8 cellular contexts compared by ENCODE assay signal in genomic region chr2:27264253-27264752, GRCh38. TPM values are rescaled to one million over a fixed set of nuclear protein-coding genes. Genes with fewer than 3 reads are reported as not detected.
A peak's percentile ranks its signal among the peaks of the same experiment; 100 is the strongest.
DNase-seq lines count a peak whose midpoint lies in the region; TF ChIP-seq lines count a peak whose summit lies in the region.

No MANE protein-coding gene starts in this region.

- peaks cover 0 to 53% (median 34%) of the 10 kb centered on the region in 11 experiments; a peak in 19 of 22 replicates for H4K20me1 ChIP-seq in BLaER1 treated with 17β-estradiol and CSF1 and Interleukin-3, amounts not matched to agents 10 nM and 100 nM

- no peaks in the 10 kb centered on the region for H3K36me3 ChIP-seq in BLaER1 treated with 17β-estradiol and CSF1 and Interleukin-3, amounts not matched to agents 10 nM and 100 nM
- no peaks in the 10 kb centered on the region for H3K36me3 ChIP-seq in breast epithelium
- H3K36me3 ChIP-seq in mucosa of rectum (ENCODE audit: control insufficient read depth in 2 of 2, insufficient read depth in 2 of 2, low read length in 2 of 2), result no peaks in the 10 kb centered on the region

- peak overlapping the region; percentile 97 to 99 (median 98) for H3K4me2 ChIP-seq in BLaER1 treated with 17β-estradiol and CSF1 and Interleukin-3, amounts not matched to agents 10 nM and 100 nM

- H3K27me3 Mint-ChIP-seq in IgD-negative memory B cell, result peaks cover 32% of the 10 kb centered on the region

- no peaks in the 10 kb centered on the region for H3K36me3 Mint-ChIP-seq in IgD-negative memory B cell

- H3K27ac Mint-ChIP-seq in IgD-negative memory B cell, result peak overlapping the region; percentile 2 to 68 (median 40)

- peaks cover 0 to 2% (median 0%) of the 10 kb centered on the region in 3 donors for H3K9me3 Mint-ChIP-seq in IgD-negative memory B cell

- no peaks in the 10 kb centered on the region for H3K9me3 ChIP-seq in BLaER1 treated with 17β-estradiol and CSF1 and Interleukin-3, amounts not matched to agents 10 nM and 100 nM (replicated peaks in 1 of 11)
- H3K9me3 ChIP-seq in breast epithelium, result no peaks in the 10 kb centered on the region
- no peaks in the 10 kb centered on the region for H3K9me3 ChIP-seq in mucosa of rectum (ENCODE audit: control insufficient read depth in 2 of 2, low read length in 2 of 2)

- peak overlapping the region; percentile 53 to 71 (median 62) for H3K4me3 ChIP-seq in BLaER1 treated with 17β-estradiol and CSF1 and Interleukin-3, amounts not matched to agents 10 nM and 100 nM
- H3K4me3 ChIP-seq in breast epithelium (peak overlapping the region; percentile 15 to 79 (median 59)), mucosa of rectum (ENCODE audit: low read length in 2 of 2) (peak overlapping the region; percentile 48)

- peaks cover 8 to 23% (median 13%) of the 10 kb centered on the region in 3 donors for H3K4me1 Mint-ChIP-seq in IgD-negative memory B cell

- H3K4me1 ChIP-seq in BLaER1 treated with 17β-estradiol and CSF1 and Interleukin-3, amounts not matched to agents 10 nM and 100 nM, result peaks cover 23 to 41% (median 36%) of the 10 kb centered on the region in 10 experiments
- H3K4me1 ChIP-seq in breast epithelium (peaks cover 16 to 23% of the 10 kb centered on the region in 2 donors), mucosa of rectum (ENCODE audit: control insufficient read depth in 2 of 2, insufficient read depth in 2 of 2, low read length in 2 of 2) (peaks cover 15 to 18% of the 10 kb centered on the region in 2 donors)

- peak overlapping the region; percentile 64 to 96 (median 92) for H3K4me3 Mint-ChIP-seq in IgD-negative memory B cell

- no peak overlapping the region for H3K27ac ChIP-seq in BLaER1 treated with 17β-estradiol and CSF1 and Interleukin-3, amounts not matched to agents 10 nM and 100 nM
- no peak overlapping the region for H3K27ac ChIP-seq in breast epithelium
- no peak overlapping the region for H3K27ac ChIP-seq in mucosa of rectum (ENCODE audit: low read depth in 2 of 2, low read length in 2 of 2)

- TF ChIP-seq CTCF in breast epithelium (IDR thresholded peaks at IDR 0.05), result no peak

- no peak for DNase-seq in breast epithelium (ENCODE audit: low spot score in 2 of 2)
- no peak for DNase-seq in epidermal melanocyte (ENCODE audit: insufficient read length, low spot score)
- DNase-seq in GM19238 (ENCODE audit: insufficient read length, low spot score), result no peak
- no peak for DNase-seq in activated gamma-delta T cell treated with Interleukin-2 at 50 U/mL for 16 hours
- DNase-seq in NCI-H2196 (lab: John Stamatoyannopoulos, UW; ENCODE audit: unreplicated experiment), result no peak

- intact Hi-C loops in breast epithelium (cut with DNase I; ENCODE audit: low total_unique reads), result no loop called here

- peaks cover 83 to 100% (median 93%) of the 10 kb centered on the region in 11 experiments for H3K27me3 ChIP-seq in BLaER1 treated with 17β-estradiol and CSF1 and Interleukin-3, amounts not matched to agents 10 nM and 100 nM
- H3K27me3 ChIP-seq in breast epithelium, result peaks cover 11 to 59% of the 10 kb centered on the region in 2 donors
- H3K27me3 ChIP-seq in mucosa of rectum (ENCODE audit: control insufficient read depth in 2 of 2, insufficient read depth in 2 of 2, low read length in 2 of 2), result peaks cover 60 to 66% of the 10 kb centered on the region in 2 donors

- H3K9ac ChIP-seq in BLaER1 treated with 17β-estradiol and CSF1 and Interleukin-3, amounts not matched to agents 10 nM and 100 nM, result peak overlapping the region in 5 of 11 experiments; percentile 4 to 56 (median 24); a peak in 3 of 22 replicates
- H3K9ac ChIP-seq in mucosa of rectum (ENCODE audit: low read depth in 1 of 2, low read length in 2 of 2), result no peak overlapping the region

- TF ChIP-seq POLR2A in breast epithelium (IDR thresholded peaks at IDR 0.05), result no peak

RNA-seq across cellular contexts. Expression of gene SLC30A3, which starts 1.5 kb away (rescaled TPM):
- not detected for polyA plus RNA-seq in IgD-negative memory B cell
- total RNA-seq in breast epithelium, result under 1 TPM in 1 of 3 donors, not detected in 2; 0.33 TPM

RNA-seq across cellular contexts. Expression of gene DNAJC5G, which starts 10.9 kb away (rescaled TPM):
- polyA plus RNA-seq in IgD-negative memory B cell, result not detected
- total RNA-seq in breast epithelium, result not detected

RNA-seq across cellular contexts. Expression of gene TRIM54, which starts 17.9 kb away (rescaled TPM):
- polyA plus RNA-seq in IgD-negative memory B cell, result not detected
- under 1 TPM in 2 of 3 donors, not detected in 1; 0.15 to 0.66 TPM for total RNA-seq in breast epithelium

RNA-seq across cellular contexts. Expression of gene UCN, which starts 43.9 kb away (rescaled TPM):
- polyA plus RNA-seq in IgD-negative memory B cell, result 1.6 TPM
- total RNA-seq in breast epithelium, result 1 to 10 TPM in 2 of 3 donors, under 1 TPM in 1; 0.80 to 8.8 (median 4.6) TPM

RNA-seq across cellular contexts. Expression of gene CAD, which starts 47.1 kb away (rescaled TPM):
- 18.9 TPM for polyA plus RNA-seq in IgD-negative memory B cell
- total RNA-seq in breast epithelium, result 10 to 100 TPM; 15.5 to 33.4 (median 17.3) TPM
